Comparison of ENCODE assay signal across 11 cellular contexts in genomic region chr19:2517881-2518601, GRCh38. TPM values are rescaled to one million over a fixed set of nuclear protein-coding genes. Genes with fewer than 3 reads are reported as not detected.
A peak's percentile ranks its signal among the peaks of the same experiment; 100 is the strongest.
DNase-seq lines count a peak whose midpoint lies in the region; ATAC-seq, FAIRE-seq and TF ChIP-seq lines count a peak whose summit lies in the region.
"Had no signal": no experiment of that assay in that cellular context is flagged by ENCODE, and none has a peak within 500 bp of the region (broad histone marks: within the 10 kb centered on the region; RNA-seq: fewer than 3 reads in every experiment).

No MANE protein-coding gene starts in this region.

- TF ChIP-seq CTCF in choroid plexus epithelial cell (conservative IDR thresholded peaks at IDR 0.05; ENCODE audit: low read depth, low read length), result no peak

- peak overlapping the region; percentile 47 for H3K27ac ChIP-seq in trophoblast cell (ENCODE audit: low read depth, low read length)

- peaks cover 21 to 22% of the 10 kb centered on the region in 2 experiments for H3K4me1 ChIP-seq in trophoblast cell (ENCODE audit: control insufficient read depth in 1 of 2, insufficient read depth in 2 of 2, low read length in 2 of 2)

- H2BK5ac ChIP-seq in trophoblast cell (ENCODE audit: low read depth, low read length, poor library complexity), result peak overlapping the region; percentile 81

- peak overlapping the region; percentile 85 for H3K14ac ChIP-seq in trophoblast cell (ENCODE audit: low read length)

- H3K4me3 ChIP-seq in choroid plexus epithelial cell (ENCODE audit: low read depth, low read length) (no peak overlapping the region), trophoblast cell (ENCODE audit: low read depth, low read length) (no peak overlapping the region)

- peak overlapping the region; percentile 95 for H4K91ac ChIP-seq in trophoblast cell (ENCODE audit: low read depth, low read length)

- H2BK12ac ChIP-seq in trophoblast cell (ENCODE audit: low read length), result peak overlapping the region; percentile 93

- H3K79me1 ChIP-seq in trophoblast cell (ENCODE audit: low read length), result peaks cover 20% of the 10 kb centered on the region

- peak; percentile 57 for DNase-seq in activated T-cell treated with anti-CD3 and anti-CD28 coated beads, Interleukin-2, amount 50 U/mL, for 1 hour
- DNase-seq in activated T-cell treated with anti-CD3 and anti-CD28 coated beads for 4 hours (no peak), HTR-8/SVneo (ENCODE audit: insufficient read length, low spot score) (no peak), choroid plexus epithelial cell (ENCODE audit: low read depth) (peak; percentile 78), trophoblast cell (no peak), GM03348 (ENCODE audit: low spot score) (no peak), HUDEP-2 (lab: John Stamatoyannopoulos, UW; ENCODE audit: unreplicated experiment in 76 of 76) (no peak)
- DNase-seq: amniotic stem cell, RPMI8226 had no signal

- H4K12ac ChIP-seq in trophoblast cell (ENCODE audit: low read depth, low read length), result peak overlapping the region; percentile 75

- peak overlapping the region; percentile 71 for H2AFZ ChIP-seq in trophoblast cell (ENCODE audit: insufficient read depth, low read length, poor library complexity)

- no peak overlapping the region for H3K4me2 ChIP-seq in trophoblast cell (ENCODE audit: low read length)

- H2AK5ac ChIP-seq in trophoblast cell (ENCODE audit: low read length), result peak overlapping the region; percentile 97

- H3K9me3 ChIP-seq in trophoblast cell (ENCODE audit: insufficient read depth, low read depth, low read length), result peaks cover 2% of the 10 kb centered on the region

- peak; percentile 4 for FAIRE-seq in HTR-8/SVneo (lab: Jason Lieb, UNC)
- FAIRE-seq: GM12891 had no signal

- peak overlapping the region; percentile 92 for H3K18ac ChIP-seq in trophoblast cell (ENCODE audit: low read length)

- peak overlapping the region; percentile 89 for H2BK120ac ChIP-seq in trophoblast cell (ENCODE audit: insufficient read depth, low read length, poor library complexity)

- H3K9ac ChIP-seq in trophoblast cell (ENCODE audit: low read length), result no peak overlapping the region

- peak overlapping the region; percentile 83 for H3K4ac ChIP-seq in trophoblast cell (ENCODE audit: low read depth, low read length)

- H3K23ac ChIP-seq in trophoblast cell (ENCODE audit: low read length), result no peak overlapping the region

- no peak for ATAC-seq in GM18861 (IDR thresholded peaks at IDR 0.05; ENCODE audit: unreplicated experiment)

- H4K8ac ChIP-seq in trophoblast cell (ENCODE audit: low read depth, low read length), result peak overlapping the region; percentile 84

- H3K27me3 ChIP-seq in trophoblast cell (ENCODE audit: insufficient read depth, low read length), result no peaks in the 10 kb centered on the region

- H3K79me2 ChIP-seq in trophoblast cell (ENCODE audit: control insufficient read depth, insufficient read depth, low read length, poor library complexity), result peaks cover 2% of the 10 kb centered on the region

- H3K36me3 ChIP-seq in trophoblast cell (ENCODE audit: control insufficient read depth in 1 of 2, insufficient read depth in 2 of 2, low read length in 2 of 2), result no peaks in the 10 kb centered on the region

- no CpG with 5 or more reads among the region's 35 CpGs for WGBS in trophoblast cell (ENCODE audit: extremely low coverage, insufficient coverage, insufficient read length)

RNA-seq across cellular contexts. Expression of gene GADD45B, which starts 42.1 kb away (rescaled TPM):
- 89.4 and 93.2 TPM in 2 replicates for polyA plus RNA-seq in trophoblast cell (2013)

Comparison
In these comparisons a context has a peak if more than half of its experiments do, and no peak if none do; other contexts are left out.
1. DNase-seq: peak in activated T-cell treated with anti-CD3 and anti-CD28 coated beads, Interleukin-2, amount 50 U/mL, for 1 hour (single experiment) and choroid plexus epithelial cell (single experiment); none in activated T-cell treated with anti-CD3 and anti-CD28 coated beads for 4 hours (single experiment), HTR-8/SVneo (single experiment), trophoblast cell (0 of 2), GM03348 (single experiment) and HUDEP-2 (0 of 76).